1 cellular context compared by ENCODE assay signal in genomic region chr1:7541629-7542028, GRCh38.
TF ChIP-seq lines count a peak whose summit lies in the region.

No MANE protein-coding gene starts in this region.

TF ChIP-seq in K562, 482 proteins besides CTCF, POLR2A, EP300 and RAD21 (continued from another document):
- TF ChIP-seq, protein P1, sequence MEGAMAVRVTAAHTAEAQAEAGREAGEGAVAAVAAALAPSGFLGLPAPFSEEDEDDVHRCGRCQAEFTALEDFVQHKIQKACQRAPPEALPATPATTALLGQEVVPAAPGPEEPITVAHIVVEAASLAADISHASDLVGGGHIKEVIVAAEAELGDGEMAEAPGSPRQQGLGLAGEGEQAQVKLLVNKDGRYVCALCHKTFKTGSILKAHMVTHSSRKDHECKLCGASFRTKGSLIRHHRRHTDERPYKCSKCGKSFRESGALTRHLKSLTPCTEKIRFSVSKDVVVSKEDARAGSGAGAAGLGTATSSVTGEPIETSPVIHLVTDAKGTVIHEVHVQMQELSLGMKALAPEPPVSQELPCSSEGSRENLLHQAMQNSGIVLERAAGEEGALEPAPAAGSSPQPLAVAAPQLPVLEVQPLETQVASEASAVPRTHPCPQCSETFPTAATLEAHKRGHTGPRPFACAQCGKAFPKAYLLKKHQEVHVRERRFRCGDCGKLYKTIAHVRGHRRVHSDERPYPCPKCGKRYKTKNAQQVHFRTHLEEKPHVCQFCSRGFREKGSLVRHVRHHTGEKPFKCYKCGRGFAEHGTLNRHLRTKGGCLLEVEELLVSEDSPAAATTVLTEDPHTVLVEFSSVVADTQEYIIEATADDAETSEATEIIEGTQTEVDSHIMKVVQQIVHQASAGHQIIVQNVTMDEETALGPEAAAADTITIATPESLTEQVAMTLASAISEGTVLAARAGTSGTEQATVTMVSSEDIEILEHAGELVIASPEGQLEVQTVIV (CRISPR knock-in tag; IDR thresholded peaks at IDR 0.05; ENCODE audit: borderline replicate concordance) = no peak
- TF ChIP-seq RBM22 (IDR thresholded peaks at IDR 0.05; ENCODE audit: low read depth, low read length, poor library complexity, severe bottlenecking) (no peak), GATAD2B (IDR thresholded peaks at IDR 0.05; ENCODE audit: borderline replicate concordance) (no peak), ATF7 (IDR thresholded peaks at IDR 0.05) (peak; percentile 18; the same call in 1 of the 2 replicates), NFATC3 (IDR thresholded peaks at IDR 0.05) (no peak), TOE1 (IDR thresholded peaks at IDR 0.05; ENCODE audit: borderline replicate concordance) (peak; percentile 91), TOE1 (CRISPR knock-in tag; IDR thresholded peaks at IDR 0.05; ENCODE audit: borderline replicate concordance, low read depth) (no peak), ZBTB12 (CRISPR knock-in tag; IDR thresholded peaks at IDR 0.05) (no peak), BMI1 (IDR thresholded peaks at IDR 0.05; ENCODE audit: low read length) (no peak), FOXA3 (CRISPR knock-in tag; conservative IDR thresholded peaks at IDR 0.05 in 1 of 2, IDR thresholded peaks at IDR 0.05 in 1 of 2) (no peak), USF1 (CRISPR knock-in tag; IDR thresholded peaks at IDR 0.05) (peak; percentile 44; the same call in 1 of the 2 replicates), HNRNPL (IDR thresholded peaks at IDR 0.05; ENCODE audit: low read depth, low read length) (no peak), TCF7L2 (IDR thresholded peaks at IDR 0.05; ENCODE audit: low read depth, low read length) (no peak), L3MBTL2 (IDR thresholded peaks at IDR 0.05) (no peak), TFE3 (CRISPR knock-in tag; IDR thresholded peaks at IDR 0.05) (peak; percentile 98), RAD51 (IDR thresholded peaks at IDR 0.05; ENCODE audit: borderline replicate concordance, low read depth) (peak; percentile 91), FOSL1 (tag; conservative IDR thresholded peaks at IDR 0.05) (0 out of 2 replicates have a peak, but pooled peaks have one; percentile 15), FOXJ2 (tag; IDR thresholded peaks at IDR 0.05) (0 out of 2 replicates have a peak, but pooled peaks have one; percentile 28), FOXJ3 (CRISPR knock-in tag; IDR thresholded peaks at IDR 0.05) (no peak), MCM3 (IDR thresholded peaks at IDR 0.05) (no peak), ZKSCAN3 (CRISPR knock-in tag; IDR thresholded peaks at IDR 0.05) (no peak), ZNF639 (CRISPR knock-in tag; conservative IDR thresholded peaks at IDR 0.05 in 1 of 2, IDR thresholded peaks at IDR 0.05 in 1 of 2) (0 out of 4 replicates have a peak, but pooled peaks of 1 of the 2 experiments have one; percentile 31), CREM (IDR thresholded peaks at IDR 0.05; ENCODE audit: low read depth) (peak; percentile 29; the same call in 1 of the 2 replicates), YY1 (IDR thresholded peaks at IDR 0.05; ENCODE audit: borderline replicate concordance in 1 of 3, control insufficient read depth in 1 of 3, extremely low read depth in 1 of 3, insufficient read depth in 3 of 3, insufficient read length in 1 of 3, insufficient replicate concordance in 2 of 3, low read depth in 1 of 3, low read length in 2 of 3) (no peak), ZC3H4 (CRISPR knock-in tag; IDR thresholded peaks at IDR 0.05; ENCODE audit: borderline replicate concordance) (no peak), TBL1XR1 (IDR thresholded peaks at IDR 0.05; ENCODE audit: low read length in 2 of 2) (no peak), PPARD (CRISPR knock-in tag; IDR thresholded peaks at IDR 0.05) (no peak), STAT5A (IDR thresholded peaks at IDR 0.05; ENCODE audit: borderline replicate concordance, low read length) (no peak), ZNF324 (CRISPR knock-in tag; IDR thresholded peaks at IDR 0.05) (no peak), ZC3H11A (IDR thresholded peaks at IDR 0.05; ENCODE audit: low read depth, low read length) (no peak), CREB1 (IDR thresholded peaks at IDR 0.05) (0 out of 2 replicates have a peak, but pooled peaks have one; percentile 15), CREB1 (CRISPR knock-in tag; IDR thresholded peaks at IDR 0.05) (no peak), KLF13 (tag; IDR thresholded peaks at IDR 0.05; ENCODE audit: borderline replicate concordance, low read depth) (no peak), BHLHE40 (IDR thresholded peaks at IDR 0.05; ENCODE audit: low read length) (peak; percentile 40; the same call in 1 of the 2 replicates), DMBX1 (CRISPR knock-in tag; IDR thresholded peaks at IDR 0.05; ENCODE audit: borderline replicate concordance) (no peak), PATZ1 (CRISPR knock-in tag; IDR thresholded peaks at IDR 0.05; ENCODE audit: borderline replicate concordance) (no peak)
- TF ChIP-seq, protein P2, sequence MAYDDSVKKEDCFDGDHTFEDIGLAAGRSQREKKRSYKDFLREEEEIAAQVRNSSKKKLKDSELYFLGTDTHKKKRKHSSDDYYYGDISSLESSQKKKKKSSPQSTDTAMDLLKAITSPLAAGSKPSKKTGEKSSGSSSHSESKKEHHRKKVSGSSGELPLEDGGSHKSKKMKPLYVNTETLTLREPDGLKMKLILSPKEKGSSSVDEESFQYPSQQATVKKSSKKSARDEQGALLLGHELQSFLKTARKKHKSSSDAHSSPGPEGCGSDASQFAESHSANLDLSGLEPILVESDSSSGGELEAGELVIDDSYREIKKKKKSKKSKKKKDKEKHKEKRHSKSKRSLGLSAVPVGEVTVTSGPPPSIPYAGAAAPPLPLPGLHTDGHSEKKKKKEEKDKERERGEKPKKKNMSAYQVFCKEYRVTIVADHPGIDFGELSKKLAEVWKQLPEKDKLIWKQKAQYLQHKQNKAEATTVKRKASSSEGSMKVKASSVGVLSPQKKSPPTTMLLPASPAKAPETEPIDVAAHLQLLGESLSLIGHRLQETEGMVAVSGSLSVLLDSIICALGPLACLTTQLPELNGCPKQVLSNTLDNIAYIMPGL (CRISPR knock-in tag; IDR thresholded peaks at IDR 0.05) = no peak
- TF ChIP-seq, protein P3, sequence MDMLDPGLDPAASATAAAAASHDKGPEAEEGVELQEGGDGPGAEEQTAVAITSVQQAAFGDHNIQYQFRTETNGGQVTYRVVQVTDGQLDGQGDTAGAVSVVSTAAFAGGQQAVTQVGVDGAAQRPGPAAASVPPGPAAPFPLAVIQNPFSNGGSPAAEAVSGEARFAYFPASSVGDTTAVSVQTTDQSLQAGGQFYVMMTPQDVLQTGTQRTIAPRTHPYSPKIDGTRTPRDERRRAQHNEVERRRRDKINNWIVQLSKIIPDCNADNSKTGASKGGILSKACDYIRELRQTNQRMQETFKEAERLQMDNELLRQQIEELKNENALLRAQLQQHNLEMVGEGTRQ (CRISPR knock-in tag; IDR thresholded peaks at IDR 0.05) = peak; percentile 49; the same call in 1 of the 2 replicates
- TF ChIP-seq, protein P4, sequence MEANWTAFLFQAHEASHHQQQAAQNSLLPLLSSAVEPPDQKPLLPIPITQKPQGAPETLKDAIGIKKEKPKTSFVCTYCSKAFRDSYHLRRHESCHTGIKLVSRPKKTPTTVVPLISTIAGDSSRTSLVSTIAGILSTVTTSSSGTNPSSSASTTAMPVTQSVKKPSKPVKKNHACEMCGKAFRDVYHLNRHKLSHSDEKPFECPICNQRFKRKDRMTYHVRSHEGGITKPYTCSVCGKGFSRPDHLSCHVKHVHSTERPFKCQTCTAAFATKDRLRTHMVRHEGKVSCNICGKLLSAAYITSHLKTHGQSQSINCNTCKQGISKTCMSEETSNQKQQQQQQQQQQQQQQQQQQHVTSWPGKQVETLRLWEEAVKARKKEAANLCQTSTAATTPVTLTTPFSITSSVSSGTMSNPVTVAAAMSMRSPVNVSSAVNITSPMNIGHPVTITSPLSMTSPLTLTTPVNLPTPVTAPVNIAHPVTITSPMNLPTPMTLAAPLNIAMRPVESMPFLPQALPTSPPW (CRISPR knock-in tag; IDR thresholded peaks at IDR 0.05) = peak; percentile 24; the same call in 1 of the 2 replicates
